Comparison of ENCODE assay signal across 9 cellular contexts in genomic region chr7:1059200-1060091, GRCh38. TPM values are rescaled to one million over a fixed set of nuclear protein-coding genes. Genes with fewer than 3 reads are reported as not detected.
DNase-seq lines count a peak whose midpoint lies in the region; ATAC-seq, FAIRE-seq and TF ChIP-seq lines count a peak whose summit lies in the region.
"Had no signal": no experiment of that assay in that cellular context is flagged by ENCODE, and none has a peak within 500 bp of the region (broad histone marks: within the 10 kb centered on the region; RNA-seq: fewer than 3 reads in every experiment).

No MANE protein-coding gene starts in this region.

- BruUV-seq in IMR-90 (replicated peaks; lab: Mats Ljungman, UMichigan) = no TSS peak

- CTCF ChIA-PET in IMR-90 (lab: Yijun Ruan, JAX) = interaction anchor here (0.8 to 2.6 kb wide), 3 partner anchors 22 to 84 kb away, joined by 3 to 25 read pairs (median 4); partner anchors contain the start of gene COX19

- peaks cover 4% of the 10 kb centered on the region; the same call in 1 of the 2 replicates for H3K9me1 ChIP-seq in IMR-90 (ENCODE audit: insufficient read depth, low read length)

- H3K14ac ChIP-seq in IMR-90 (replicated peaks; ENCODE audit: low read depth, low read length) = no peak overlapping the region

- no peak overlapping the region for H3K27ac Mint-ChIP-seq in osteocyte (ENCODE audit: unreplicated experiment)

- H3K4ac ChIP-seq in IMR-90 (ENCODE audit: low read depth, low read length) = no peak overlapping the region

- peak; percentile 90 for DNase-seq in D721Med (ENCODE audit: insufficient read length, low spot score)
- no peak for DNase-seq in IMR-90
- peak; percentile 64 to 86 for DNase-seq in dermis microvascular lymphatic vessel endothelial cell (ENCODE audit: low read depth in 2 of 2)
- DNase-seq in MV-4-11 (lab: John Stamatoyannopoulos, UW) = no peak
- DNase-seq in osteocyte (ENCODE audit: extremely low spot score, unreplicated experiment) = no peak
- no peak for DNase-seq in aorta
- no peak for DNase-seq in foreskin melanocyte

- peak overlapping the region; percentile 55 for H2AK9ac ChIP-seq in IMR-90 (replicated peaks; ENCODE audit: low read depth, low read length, poor library complexity)

- dilution Hi-C loops in IMR-90 (cut with HindIII; ENCODE audit: low sequenced_read_pairs, unreplicated experiment) = no loop called here

- H3K4me1 ChIP-seq in IMR-90 (ENCODE audit: control insufficient read depth, insufficient read depth, low read length) = peaks cover 8% of the 10 kb centered on the region; the same call in 1 of the 2 replicates
- peaks cover 15% of the 10 kb centered on the region for H3K4me1 ChIP-seq in mesodermal cell (ENCODE audit: control insufficient read depth, insufficient read depth, low read length, poor library complexity, severe bottlenecking)
- H3K4me1 ChIP-seq in aorta (ENCODE audit: control insufficient read depth in 1 of 2, insufficient read depth in 2 of 2, low read length in 2 of 2) = no peaks in the 10 kb centered on the region

- H3K36me3 ChIP-seq in IMR-90 (ENCODE audit: control insufficient read depth, insufficient read depth, low read length) (peaks cover 3% of the 10 kb centered on the region; the same call in 1 of the 2 replicates), mesodermal cell (ENCODE audit: control insufficient read depth, insufficient read depth, low read length) (no peaks in the 10 kb centered on the region), aorta (ENCODE audit: control insufficient read depth in 1 of 2, insufficient read depth in 2 of 2, low read length in 1 of 2) (no peaks in the 10 kb centered on the region)

- peaks cover 2% of the 10 kb centered on the region for H3K36me3 Mint-ChIP-seq in osteocyte (ENCODE audit: unreplicated experiment)

- H3K23ac ChIP-seq in IMR-90 (ENCODE audit: low read depth, low read length) = peak overlapping the region; percentile 27; the same call in 1 of the 2 replicates

- no peak for TF ChIP-seq RAD21 in IMR-90 (IDR thresholded peaks at IDR 0.05; ENCODE audit: low read length)

- in situ Hi-C loops in IMR-90 (cut with MboI; ENCODE audit: low sequenced_read_pairs) = loop anchor here (5.0 kb wide), 1 partner anchor 67 kb away; no protein-coding TSS in a partner anchor

- 27% methylated on average over 13 of the region's 55 CpGs; no CpG with 5 or more reads in 1 of the 2 experiments for WGBS in IMR-90 (ENCODE audit: extremely low coverage in 2 of 2, insufficient read length in 1 of 2), 2 experiments
- 24 to 25% methylated on average over 13 to 21 of the region's 55 CpGs for WGBS in mesodermal cell (ENCODE audit: insufficient coverage in 2 of 2), 2 experiments
- 27 to 32% methylated on average over 38 to 55 of the region's 55 CpGs for WGBS in aorta, 2 donors

- no peak overlapping the region for H3K4me3 Mint-ChIP-seq in osteocyte (ENCODE audit: unreplicated experiment)

- H3K79me1 ChIP-seq in IMR-90 (ENCODE audit: low read depth in 1 of 2, low read length in 2 of 2) = peaks cover 0 to 17% of the 10 kb centered on the region in 2 experiments; a peak in 1 of 4 replicates

- H3K9me3 Mint-ChIP-seq in osteocyte (ENCODE audit: unreplicated experiment) = no peaks in the 10 kb centered on the region

- H3K4me2 ChIP-seq in IMR-90 (ENCODE audit: low read depth, low read length) = no peak overlapping the region

- H3K18ac ChIP-seq in IMR-90 (ENCODE audit: low read depth, low read length) = no peak overlapping the region

- H4K5ac ChIP-seq in IMR-90 (ENCODE audit: low read depth, low read length) = no peak overlapping the region

- no peak overlapping the region for H2AK5ac ChIP-seq in IMR-90 (ENCODE audit: low read depth, low read length)

- H4K8ac ChIP-seq in IMR-90 (ENCODE audit: low read depth in 2 of 2, low read length in 2 of 2) = no peak overlapping the region

- POLR2A ChIA-PET in IMR-90 (lab: Charles Lee; ENCODE audit: unreplicated experiment) = interaction anchor here (1.5 kb wide), 1 partner anchor 85 kb away, joined by 3 read pairs; the partner anchor contains the start of gene COX19

- no peak overlapping the region for H2BK20ac ChIP-seq in IMR-90 (ENCODE audit: low read depth, low read length)

- no peak overlapping the region for H3K56ac ChIP-seq in IMR-90 (ENCODE audit: extremely low read depth, insufficient read depth, low read length)

- H3K27me3 ChIP-seq in IMR-90 (ENCODE audit: control insufficient read depth, insufficient read depth, low read length) (no peaks in the 10 kb centered on the region; the same call in 1 of the 2 replicates), aorta (ENCODE audit: control insufficient read depth in 1 of 2, insufficient read depth in 2 of 2, low read length in 1 of 2) (no peaks in the 10 kb centered on the region)

- ATAC-seq in IMR-90 (ENCODE audit: low read depth) (no peak; the same call in 1 of the 2 replicates), aorta (ENCODE audit: low FRiP score) (no peak)

- H3K27me3 Mint-ChIP-seq in osteocyte (ENCODE audit: unreplicated experiment) = no peaks in the 10 kb centered on the region

- H2BK5ac ChIP-seq in IMR-90 (ENCODE audit: low read depth, low read length, poor library complexity, severe bottlenecking) = no peak overlapping the region

- no peak for TF ChIP-seq POLR2A in IMR-90 (IDR thresholded peaks at IDR 0.05; ENCODE audit: low read depth, low read length)

- H3K4me1 Mint-ChIP-seq in osteocyte (ENCODE audit: unreplicated experiment) = peaks cover 8% of the 10 kb centered on the region

- H4K91ac ChIP-seq in IMR-90 (ENCODE audit: insufficient read depth, low read depth, low read length) = no peak overlapping the region

- FAIRE-seq in D721Med (lab: Jason Lieb, UNC) = no peak

- peaks cover 59% of the 10 kb centered on the region for H4K20me1 ChIP-seq in IMR-90 (ENCODE audit: insufficient read depth, low read length)

- no peak for TF ChIP-seq CTCF in D721Med (IDR thresholded peaks at IDR 0.05; ENCODE audit: insufficient read depth, missing control alignments)
- TF ChIP-seq CTCF in IMR-90 (conservative IDR thresholded peaks at IDR 0.05; ENCODE audit: low read depth, low read length) = no peak
- no peak for TF ChIP-seq CTCF in osteocyte (IDR thresholded peaks at IDR 0.05)

- H3K4me3 ChIP-seq in IMR-90 (ENCODE audit: insufficient read depth, low read depth, low read length) (no peak overlapping the region), mesodermal cell (ENCODE audit: extremely low read depth, insufficient read depth, low read length, poor library complexity, severe bottlenecking) (peak overlapping the region; percentile 14), aorta (ENCODE audit: low read length in 2 of 2) (no peak overlapping the region)

- H2BK15ac ChIP-seq in IMR-90 (ENCODE audit: low read depth, low read length) = no peak overlapping the region

- no peak overlapping the region for H2BK120ac ChIP-seq in IMR-90 (ENCODE audit: low read depth, low read length)

- H2AFZ ChIP-seq in IMR-90 (replicated peaks; ENCODE audit: low read length, poor library complexity) = no peak overlapping the region

- intact Hi-C loops in IMR-90 (cut with micrococcal nuclease) (no loop called here), aorta (cut with DNase I) (no loop called here)

- H3K9ac ChIP-seq in IMR-90 (ENCODE audit: low read depth, low read length) = no peak overlapping the region

- H3K9me3 ChIP-seq in IMR-90 (ENCODE audit: control insufficient read depth, insufficient read depth, low read length) = no peaks in the 10 kb centered on the region
- no peaks in the 10 kb centered on the region for H3K9me3 ChIP-seq in mesodermal cell (ENCODE audit: control insufficient read depth, low read length)
- no peaks in the 10 kb centered on the region for H3K9me3 ChIP-seq in aorta (ENCODE audit: control insufficient read depth, low read length)
- H3K9me3 ChIP-seq: heart left ventricle had no signal

- H3K27ac ChIP-seq in IMR-90 (ENCODE audit: insufficient read depth, low read length) = no peak overlapping the region
- H3K27ac ChIP-seq in mesodermal cell (ENCODE audit: low read depth, low read length, severe bottlenecking) = no peak overlapping the region
- no peak overlapping the region for H3K27ac ChIP-seq in aorta (ENCODE audit: low read depth in 1 of 2, low read length in 2 of 2)

TF ChIP-seq in IMR-90, 13 proteins besides CTCF, POLR2A, EP300 and RAD21:
- TF ChIP-seq RCOR1 (IDR thresholded peaks at IDR 0.05; ENCODE audit: insufficient replicate concordance, low read length) (no peak), MXI1 (IDR thresholded peaks at IDR 0.05; ENCODE audit: borderline replicate concordance, low read depth, low read length) (no peak), CEBPB (IDR thresholded peaks at IDR 0.05; ENCODE audit: low read depth, low read length) (no peak)

RNA-seq across cellular contexts. Expression of gene GPR146, which starts 15.1 kb away (rescaled TPM):
- total RNA-seq in IMR-90 (2012; rRNA removed) = 0.83 and 2.2 TPM in 2 replicates
- polyA plus RNA-seq in IMR-90 (2012; rRNA removed) = 2.5 and 3.4 TPM in 2 replicates
- 1.9 and 8.1 TPM in 2 replicates for polyA plus RNA-seq in IMR-90 (2012; cell fraction: cytosol; rRNA removed)
- polyA plus RNA-seq in IMR-90 (2012; cell fraction: nucleus; rRNA removed; ENCODE audit: low replicate concordance) = 4.5 and 7.4 TPM in 2 replicates
- total RNA-seq in dermis microvascular lymphatic vessel endothelial cell = 25.5 and 29.2 TPM in 2 replicates
- polyA plus RNA-seq in mesodermal cell (2013, experiment 1 of 2) = 0.96 TPM
- 0.86 TPM for polyA plus RNA-seq in mesodermal cell (2013, experiment 2 of 2)
- total RNA-seq in osteocyte = 1.9 and 2.8 TPM in 2 replicates
- total RNA-seq in aorta = 10 to 100 TPM; 17.4 to 44.2 TPM
- 1 to 10 TPM; 2.2 to 3.5 TPM for polyA plus RNA-seq in aorta

RNA-seq across cellular contexts. Expression of gene GPER1, which starts 28.5 kb away (rescaled TPM):
- total RNA-seq in IMR-90 (2012; rRNA removed) = 2.0 and 2.2 TPM in 2 replicates
- 5.8 and 6.3 TPM in 2 replicates for polyA plus RNA-seq in IMR-90 (2012; rRNA removed)
- polyA plus RNA-seq in IMR-90 (2012; cell fraction: cytosol; rRNA removed) = 3.5 and 8.8 TPM in 2 replicates
- 10.8 and 20.8 TPM in 2 replicates for polyA plus RNA-seq in IMR-90 (2012; cell fraction: nucleus; rRNA removed; ENCODE audit: low replicate concordance)
- 1.5 and 2.3 TPM in 2 replicates for total RNA-seq in dermis microvascular lymphatic vessel endothelial cell
- polyA plus RNA-seq in mesodermal cell (2013, experiment 1 of 2) = 4.8 TPM
- polyA plus RNA-seq in mesodermal cell (2013, experiment 2 of 2) = 7.1 TPM
- total RNA-seq in osteocyte = 2.5 and 3.0 TPM in 2 replicates
- 10 to 100 TPM in 1 of 2 donors, 1 to 10 TPM in 1; 4.5 to 11.2 TPM for total RNA-seq in aorta
- 1 to 10 TPM; 2.8 to 5.0 TPM for polyA plus RNA-seq in aorta

Comparison
In these comparisons a context has a peak if more than half of its experiments do, and no peak if none do; other contexts are left out.
1. DNase-seq: peak in D721Med (single experiment) and dermis microvascular lymphatic vessel endothelial cell (2 of 2); none in IMR-90 (single experiment), MV-4-11 (single experiment), osteocyte (single experiment), aorta (0 of 2) and foreskin melanocyte (single experiment).